ENCODE assay signal across 10 cellular contexts in the genomic region with DNA sequence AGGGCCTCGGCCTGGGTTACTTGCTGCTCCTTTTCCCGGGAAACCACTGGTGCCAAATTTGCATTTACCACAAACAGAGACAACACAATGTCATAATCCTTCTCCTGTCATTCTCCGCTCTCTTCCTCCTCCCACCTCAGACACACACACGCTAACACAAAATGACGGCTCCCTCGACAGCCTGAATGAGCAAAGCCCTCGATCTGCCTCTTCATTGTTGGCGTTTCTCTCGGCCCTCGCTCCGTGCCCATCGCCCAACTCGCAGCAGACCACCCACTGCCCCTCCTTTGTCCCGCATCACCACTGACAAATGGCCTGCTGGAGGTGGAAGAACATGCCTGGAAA. TPM values are rescaled to one million over a fixed set of nuclear protein-coding genes. Genes with fewer than 3 reads are reported as not detected.
A peak's percentile ranks its signal among the peaks of the same experiment; 100 is the strongest.
DNase-seq lines count a peak whose midpoint lies in the region; ATAC-seq and TF ChIP-seq lines count a peak whose summit lies in the region.
"Had no signal": no experiment of that assay in that cellular context is flagged by ENCODE, and none has a peak within 500 bp of the region (broad histone marks: within the 10 kb centered on the region; RNA-seq: fewer than 3 reads in every experiment).

No MANE protein-coding gene starts in this region.

- intact Hi-C loops in natural killer cell (cut with micrococcal nuclease) (no loop called here), dorsolateral prefrontal cortex (cut with DNase I) (loop anchor here in 1 of 2 donors (5.0 kb wide), 1 partner anchor 116 kb away; no protein-coding TSS in a partner anchor)

- H3K27me3 Mint-ChIP-seq in natural killer cell (ENCODE audit: low read depth in 2 of 2) (peaks cover 18 to 30% of the 10 kb centered on the region in 2 donors), neural crest cell (ENCODE audit: low read depth) (peaks cover 57% of the 10 kb centered on the region)
- H3K27me3 Mint-ChIP-seq in natural killer cell treated with Interleukin-12 subunit alpha and Interleukin-12 subunit beta and Interleukin-15 and Interleukin-18, amount 100 ng/mL, for 72 hours = peaks cover 7 to 24% of the 10 kb centered on the region in 2 donors

- H3K4me3 ChIP-seq in dorsolateral prefrontal cortex = peak overlapping the region; percentile 19 to 69 (median 56)
- H3K4me3 ChIP-seq: lung had no signal

- H3K4me3 Mint-ChIP-seq in natural killer cell (peak overlapping the region; percentile 66), neural crest cell (peak overlapping the region; percentile 75)
- H3K4me3 Mint-ChIP-seq in natural killer cell treated with Interleukin-12 subunit alpha and Interleukin-12 subunit beta and Interleukin-15 and Interleukin-18, amount 100 ng/mL, for 72 hours = no peak overlapping the region

- no peak for ATAC-seq in natural killer cell
- ATAC-seq in natural killer cell treated with Interleukin-12 subunit alpha and Interleukin-12 subunit beta and Interleukin-15 and Interleukin-18, amount 100 ng/mL, for 72 hours = no peak
- ATAC-seq in HG02571 (IDR thresholded peaks at IDR 0.05; ENCODE audit: unreplicated experiment) = no peak

- H3K27ac Mint-ChIP-seq in natural killer cell (no peak overlapping the region), neural crest cell (ENCODE audit: unreplicated experiment) (peak overlapping the region; percentile 98)
- H3K27ac Mint-ChIP-seq in natural killer cell treated with Interleukin-12 subunit alpha and Interleukin-12 subunit beta and Interleukin-15 and Interleukin-18, amount 100 ng/mL, for 72 hours = no peak overlapping the region

- peaks cover 15 to 33% of the 10 kb centered on the region in 2 donors for H3K4me1 Mint-ChIP-seq in natural killer cell
- H3K4me1 Mint-ChIP-seq in natural killer cell treated with Interleukin-12 subunit alpha and Interleukin-12 subunit beta and Interleukin-15 and Interleukin-18, amount 100 ng/mL, for 72 hours (ENCODE audit: low read depth in 2 of 2) = peaks cover 18% of the 10 kb centered on the region in 2 donors
- H3K4me1 Mint-ChIP-seq in neural crest cell = peaks cover 20% of the 10 kb centered on the region

- no peaks in the 10 kb centered on the region for H3K27me3 ChIP-seq in dorsolateral prefrontal cortex

- H3K27ac ChIP-seq in dorsolateral prefrontal cortex = peak overlapping the region in 51 of 59 donors; percentile 1 to 80 (median 64)

- H3K36me3 Mint-ChIP-seq in natural killer cell (no peaks in the 10 kb centered on the region), neural crest cell (ENCODE audit: low read depth) (no peaks in the 10 kb centered on the region)
- no peaks in the 10 kb centered on the region for H3K36me3 Mint-ChIP-seq in natural killer cell treated with Interleukin-12 subunit alpha and Interleukin-12 subunit beta and Interleukin-15 and Interleukin-18, amount 100 ng/mL, for 72 hours

- DNase-seq in natural killer cell = no peak
- no peak for DNase-seq in natural killer cell treated with Interleukin-12 subunit alpha and Interleukin-12 subunit beta and Interleukin-15 and Interleukin-18, amount 100 ng/mL, for 72 hours (ENCODE audit: low spot score)
- DNase-seq in dorsolateral prefrontal cortex = peak in 2 of 10 donors; percentile 40 to 44
- DNase-seq in neural crest cell (ENCODE audit: low read depth, low spot score) = peak; percentile 49
- no peak for DNase-seq in COR-L47 (lab: John Stamatoyannopoulos, UW)
- no peak for DNase-seq in OCI-M1 (lab: John Stamatoyannopoulos, UW)
- no peak for DNase-seq in midbrain (lab: John Stamatoyannopoulos, UW)
- DNase-seq: KG1 had no signal

- H3K9me3 Mint-ChIP-seq in natural killer cell = no peaks in the 10 kb centered on the region
- H3K9me3 Mint-ChIP-seq in natural killer cell treated with Interleukin-12 subunit alpha and Interleukin-12 subunit beta and Interleukin-15 and Interleukin-18, amount 100 ng/mL, for 72 hours = no peaks in the 10 kb centered on the region
- no peaks in the 10 kb centered on the region for H3K9me3 Mint-ChIP-seq in neural crest cell

- TF ChIP-seq CTCF in natural killer cell (IDR thresholded peaks at IDR 0.05) (no peak), dorsolateral prefrontal cortex (IDR thresholded peaks at IDR 0.05 in 54 of 56, conservative IDR thresholded peaks at IDR 0.05 in 2 of 56; ENCODE audit: low read depth in 1 of 56, partially characterized antibody in 56 of 56) (no peak), neural crest cell (conservative IDR thresholded peaks at IDR 0.05) (no peak)

RNA-seq across cellular contexts. Expression of a gene that starts 12.5 kb away (rescaled TPM):
- total RNA-seq in natural killer cell = 10 to 100 TPM; 57.8 to 70.8 (median 69.1) TPM
- total RNA-seq in natural killer cell treated with Interleukin-12 subunit alpha and Interleukin-12 subunit beta and Interleukin-15 and Interleukin-18, amount 100 ng/mL, for 72 hours = 10 to 100 TPM; 54.8 to 69.0 TPM
- total RNA-seq in dorsolateral prefrontal cortex = 10 to 100 TPM; 46.9 to 80.5 (median 64.3) TPM
- 65.0 and 67.5 TPM in 2 replicates for total RNA-seq in neural crest cell
